1 cellular context compared by ENCODE assay signal in genomic region chr1:41749992-41750745, GRCh38.
TF ChIP-seq lines count a peak whose summit lies in the region.

No MANE protein-coding gene starts in this region.

TF ChIP-seq in GM12878, 131 proteins besides CTCF, POLR2A, EP300 and RAD21 (continued from another document):
- TF ChIP-seq, protein P1, sequence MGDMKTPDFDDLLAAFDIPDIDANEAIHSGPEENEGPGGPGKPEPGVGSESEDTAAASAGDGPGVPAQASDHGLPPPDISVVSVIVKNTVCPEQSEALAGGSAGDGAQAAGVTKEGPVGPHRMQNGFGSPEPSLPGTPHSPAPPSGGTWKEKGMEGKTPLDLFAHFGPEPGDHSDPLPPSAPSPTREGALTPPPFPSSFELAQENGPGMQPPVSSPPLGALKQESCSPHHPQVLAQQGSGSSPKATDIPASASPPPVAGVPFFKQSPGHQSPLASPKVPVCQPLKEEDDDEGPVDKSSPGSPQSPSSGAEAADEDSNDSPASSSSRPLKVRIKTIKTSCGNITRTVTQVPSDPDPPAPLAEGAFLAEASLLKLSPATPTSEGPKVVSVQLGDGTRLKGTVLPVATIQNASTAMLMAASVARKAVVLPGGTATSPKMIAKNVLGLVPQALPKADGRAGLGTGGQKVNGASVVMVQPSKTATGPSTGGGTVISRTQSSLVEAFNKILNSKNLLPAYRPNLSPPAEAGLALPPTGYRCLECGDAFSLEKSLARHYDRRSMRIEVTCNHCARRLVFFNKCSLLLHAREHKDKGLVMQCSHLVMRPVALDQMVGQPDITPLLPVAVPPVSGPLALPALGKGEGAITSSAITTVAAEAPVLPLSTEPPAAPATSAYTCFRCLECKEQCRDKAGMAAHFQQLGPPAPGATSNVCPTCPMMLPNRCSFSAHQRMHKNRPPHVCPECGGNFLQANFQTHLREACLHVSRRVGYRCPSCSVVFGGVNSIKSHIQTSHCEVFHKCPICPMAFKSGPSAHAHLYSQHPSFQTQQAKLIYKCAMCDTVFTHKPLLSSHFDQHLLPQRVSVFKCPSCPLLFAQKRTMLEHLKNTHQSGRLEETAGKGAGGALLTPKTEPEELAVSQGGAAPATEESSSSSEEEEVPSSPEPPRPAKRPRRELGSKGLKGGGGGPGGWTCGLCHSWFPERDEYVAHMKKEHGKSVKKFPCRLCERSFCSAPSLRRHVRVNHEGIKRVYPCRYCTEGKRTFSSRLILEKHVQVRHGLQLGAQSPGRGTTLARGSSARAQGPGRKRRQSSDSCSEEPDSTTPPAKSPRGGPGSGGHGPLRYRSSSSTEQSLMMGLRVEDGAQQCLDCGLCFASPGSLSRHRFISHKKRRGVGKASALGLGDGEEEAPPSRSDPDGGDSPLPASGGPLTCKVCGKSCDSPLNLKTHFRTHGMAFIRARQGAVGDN (IDR thresholded peaks at IDR 0.05): peak; percentile 36; the same call in 1 of the 2 replicates
- peak; percentile 41; the same call in 1 of the 2 replicates for TF ChIP-seq PKNOX1 (IDR thresholded peaks at IDR 0.05)
- no peak for TF ChIP-seq POLR2AphosphoS5 (IDR thresholded peaks at IDR 0.05; ENCODE audit: low read length)
- peak; percentile 40; the same call in 1 of the 2 replicates for TF ChIP-seq ZNF384 (IDR thresholded peaks at IDR 0.05; ENCODE audit: borderline replicate concordance, low read depth, low read length)
- no peak for TF ChIP-seq RELB (IDR thresholded peaks at IDR 0.05; ENCODE audit: low read depth)
- TF ChIP-seq ZNF24 (IDR thresholded peaks at IDR 0.05): peak; percentile 49; the same call in 1 of the 2 replicates
